In the genomic region with DNA sequence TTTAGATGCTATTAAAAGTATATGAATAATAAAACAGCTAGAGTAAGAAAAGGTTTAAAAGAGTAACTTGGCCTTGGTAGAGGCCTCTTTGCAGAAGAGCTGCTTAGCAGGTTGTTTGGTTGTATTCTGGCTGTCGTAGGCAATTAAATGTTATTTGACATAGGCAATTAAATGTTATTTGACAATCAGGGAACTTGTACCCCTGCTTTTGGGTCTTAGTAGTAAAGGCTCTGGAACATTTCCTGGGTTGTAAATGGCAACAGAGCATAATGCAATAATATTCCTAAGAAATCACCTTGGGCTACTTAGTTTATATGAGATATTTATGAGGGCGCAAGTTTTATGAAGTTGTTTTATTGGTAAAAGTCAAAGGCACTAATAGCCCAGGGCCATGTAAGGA, we compare ENCODE assay signal across 33 cellular contexts.
"Had no signal": no experiment of that assay in that cellular context is flagged by ENCODE, and none has a peak within 500 bp of the region (broad histone marks: within the 10 kb centered on the region; RNA-seq: fewer than 3 reads in every experiment).

No MANE protein-coding gene starts in this region.

- H3K9me3 ChIP-seq: adrenal gland, body of pancreas, breast epithelium had no signal

- H3K36me3 ChIP-seq: adrenal gland, ascending aorta, brain microvascular endothelial cell, breast epithelium, cardiac muscle cell had no signal

- H3K27ac ChIP-seq: adrenal gland, ascending aorta, body of pancreas, brain microvascular endothelial cell, breast epithelium, cardiac muscle cell had no signal

- ATAC-seq: activated naive CD4-positive, alpha-beta T cell treated with anti-CD3 and anti-CD28 coated beads, Interleukin-2, amount 50 U/mL, for 72 hours; activated naive CD8-positive, alpha-beta T cell treated with anti-CD3 and anti-CD28 coated beads, Interleukin-2, amount 50 U/mL, for 24 hours; activated T-cell treated with anti-CD3 and anti-CD28 coated beads, Interleukin-2, amount 50 U/mL, for 4 hours; activated T-cell treated with anti-CD3 and anti-CD28 coated beads, Interleukin-2, amount 50 U/mL, for 72 hours; activated T-helper 17 cell treated with anti-CD3 and anti-CD28 coated beads, Interleukin-2, amount 50 U/mL, for 72 hours; body of pancreas had no signal

- H3K4me3 ChIP-seq: adrenal gland, ascending aorta, body of pancreas, breast epithelium, cardiac muscle cell had no signal

- H3K27me3 ChIP-seq: adrenal gland, ascending aorta, body of pancreas, brain microvascular endothelial cell, breast epithelium, cardiac muscle cell had no signal

- FAIRE-seq: astrocyte, bronchial epithelial cell had no signal

- DNase-seq: activated effector memory CD4-positive, alpha-beta T cell treated with anti-CD3 and anti-CD28 coated beads, Interleukin-2, amount 50 U/mL, for 16 hours; activated effector memory CD4-positive, alpha-beta T cell treated with Interleukin-2 at 50 U/mL for 16 hours; activated gamma-delta T cell; activated gamma-delta T cell treated with Interleukin-2 at 50 U/mL for 16 hours; activated naive CD4-positive, alpha-beta T cell; activated naive CD4-positive, alpha-beta T cell treated with anti-CD3 and anti-CD28 coated beads for 36 hours; activated naive CD4-positive, alpha-beta T cell treated with anti-CD3 and anti-CD28 coated beads, Interleukin-2, amount 10 ng/mL, durations not matched to agents 7 days and 5 days; activated naive CD4-positive, alpha-beta T cell treated with anti-CD3 and anti-CD28 coated beads, Interleukin-2, amount 50 U/mL, for 16 hours; activated naive CD4-positive, alpha-beta T cell treated with Interleukin-2 at 50 U/mL for 16 hours; activated naive CD8-positive, alpha-beta T cell treated with anti-CD3 and anti-CD28 coated beads for 36 hours; activated naive CD8-positive, alpha-beta T cell treated with anti-CD3 and anti-CD28 coated beads, Interleukin-2, amount 10 ng/mL, durations not matched to agents 7 days and 5 days; activated naive CD8-positive, alpha-beta T cell treated with anti-CD3 and anti-CD28 coated beads, Interleukin-2, amount 50 U/mL, for 24 hours; activated T-cell treated with anti-CD3 and anti-CD28 coated beads, Interleukin-2, amount 50 U/mL, for 1 hour; activated T-cell treated with anti-CD3 and anti-CD28 coated beads, Interleukin-2, amount 50 U/mL, for 24 hours; activated T-cell treated with anti-CD3 and anti-CD28 coated beads, Interleukin-2, amount 50 U/mL, for 4 hours; activated T-cell treated with anti-CD3 and anti-CD28 coated beads, Interleukin-2, amount 50 U/mL, for 48 hours; activated T-cell treated with anti-CD3 and anti-CD28 coated beads, Interleukin-2, amount 50 U/mL, for 72 hours; adrenal gland; amniotic stem cell; amygdala; anterior cingulate cortex; body of pancreas; brain microvascular endothelial cell; caudate nucleus; central memory CD4-positive, alpha-beta T cell; cerebellar nuclear complex had no signal

- H3K4me1 ChIP-seq: adrenal gland, ascending aorta, body of pancreas, breast epithelium had no signal
